Comparison of ENCODE assay signal across 11 cellular contexts in genomic region chr6:27604986-27605385, GRCh38.
DNase-seq lines count a peak whose midpoint lies in the region; ATAC-seq, FAIRE-seq and TF ChIP-seq lines count a peak whose summit lies in the region.
"Had no signal": no experiment of that assay in that cellular context is flagged by ENCODE, and none has a peak within 500 bp of the region (broad histone marks: within the 10 kb centered on the region; RNA-seq: fewer than 3 reads in every experiment).

No MANE protein-coding gene starts in this region.

- H2BK120ac ChIP-seq in H1 (replicated peaks; ENCODE audit: low read depth, low read length): no peak overlapping the region

- no peak overlapping the region for H3K14ac ChIP-seq in H1 (ENCODE audit: insufficient read length)

- no peaks in the 10 kb centered on the region for H3K27me3 ChIP-seq in H1 (replicated peaks in 1 of 4; ENCODE audit: control insufficient read depth in 3 of 4, extremely low read depth in 1 of 4, insufficient read depth in 3 of 4, low read length in 3 of 4)
- H3K27me3 ChIP-seq in gastroesophageal sphincter: peaks cover 95% of the 10 kb centered on the region

- no peak overlapping the region for H3K23ac ChIP-seq in H1 (ENCODE audit: insufficient read length)

- no peaks in the 10 kb centered on the region for H3K9me3 ChIP-seq in H1 (ENCODE audit: insufficient read depth in 2 of 2, low read depth in 1 of 2, low read length in 1 of 2)
- peaks cover 0 to 20% (median 0%) of the 10 kb centered on the region in 3 donors for H3K9me3 ChIP-seq in gastroesophageal sphincter

- no peak for TF ChIP-seq EP300 in H1 (IDR thresholded peaks at IDR 0.05; ENCODE audit: borderline replicate concordance in 1 of 2, low read depth in 2 of 2, low read length in 2 of 2)
- TF ChIP-seq EP300 in gastroesophageal sphincter (IDR thresholded peaks at IDR 0.05): no peak

- H2BK15ac ChIP-seq in H1 (ENCODE audit: low read length): no peak overlapping the region

- H2AK5ac ChIP-seq in H1 (ENCODE audit: low read depth, low read length): no peak overlapping the region

- TF ChIP-seq RAD21 in H1 (IDR thresholded peaks at IDR 0.05 in 1 of 2, conservative IDR thresholded peaks at IDR 0.05 in 1 of 2; ENCODE audit: low read depth in 2 of 2, low read length in 2 of 2): no peak

- FAIRE-seq in H1 (lab: Jason Lieb, UNC): peak; percentile 80

- no peak overlapping the region for H4K8ac ChIP-seq in H1 (ENCODE audit: extremely low read depth, insufficient read depth, low read length)

- H3K36me3 ChIP-seq in H1 (ENCODE audit: control insufficient read depth in 2 of 4, insufficient read depth in 4 of 4, low read length in 3 of 4): no peaks in the 10 kb centered on the region
- H3K36me3 ChIP-seq in gastroesophageal sphincter: no peaks in the 10 kb centered on the region

- H3K18ac ChIP-seq in H1 (ENCODE audit: extremely low read depth, low read length): no peak overlapping the region

- H4K5ac ChIP-seq in H1 (ENCODE audit: insufficient read length, low read depth, low read length): no peak overlapping the region

- peak; percentile 10 for DNase-seq in SKM-1 treated with dmso at 0.1 percent for 144 hours (lab: John Stamatoyannopoulos, UW; ENCODE audit: unreplicated experiment)
- DNase-seq in SKM-1 (lab: John Stamatoyannopoulos, UW; ENCODE audit: unreplicated experiment): no peak
- peak; percentile 57 for DNase-seq in OCI-M1 (lab: John Stamatoyannopoulos, UW)
- DNase-seq in H1 (ENCODE audit: low read depth in 1 of 2, low spot score in 2 of 2): no peak
- DNase-seq in renal cortical epithelial cell (ENCODE audit: low read depth): peak; percentile 13
- DNase-seq in activated gamma-delta T cell (lab: John Stamatoyannopoulos, UW): no peak
- DNase-seq: AML-193; left cardiac atrium; stimulated activated CD4-positive, alpha-beta T cell treated with anti-CD3 and anti-CD28 coated beads, Interleukin-4, amount 100 ng/mL, for 4 hours had no signal

- no peak overlapping the region for H2BK12ac ChIP-seq in H1 (ENCODE audit: low read depth, low read length)

- H3K56ac ChIP-seq in H1 (replicated peaks; ENCODE audit: insufficient read length, low read depth, low read length): no peak overlapping the region

- CTCF ChIA-PET in H1 (lab: Charles Lee; ENCODE audit: partially characterized antibody): interaction anchor here (0.7 to 1.0 kb wide), 3 partner anchors 10 to 266 kb away, joined by 3 read pairs; no protein-coding TSS in a partner anchor

- H3K79me1 ChIP-seq in H1 (ENCODE audit: low read depth, low read length): no peaks in the 10 kb centered on the region

- no peak overlapping the region for H4K91ac ChIP-seq in H1 (replicated peaks; ENCODE audit: insufficient read length, low read length)

- H2AFZ ChIP-seq in H1 (ENCODE audit: low read length): peak overlapping the region; percentile 94

- H2BK20ac ChIP-seq in H1 (ENCODE audit: low read length): no peak overlapping the region

- H3K9ac ChIP-seq in H1 (replicated peaks in 1 of 4; ENCODE audit: extremely low read depth in 1 of 4, low read depth in 3 of 4, low read length in 3 of 4): peak overlapping the region in 1 of 4 experiments; percentile 85; a peak in 4 of 7 replicates

- peaks cover 4% of the 10 kb centered on the region; the same call in 1 of the 2 replicates for H3K23me2 ChIP-seq in H1 (ENCODE audit: low read depth, low read length)

- H4K20me1 ChIP-seq in H1 (replicated peaks in 1 of 2; ENCODE audit: control insufficient read depth in 1 of 2, insufficient read depth in 2 of 2, low read length in 2 of 2): no peaks in the 10 kb centered on the region

- peak overlapping the region; percentile 74 to 83 for H3K4me2 ChIP-seq in H1 (ENCODE audit: insufficient read depth in 1 of 2, low read depth in 2 of 2, low read length in 2 of 2)

- no peak overlapping the region for H3K27ac ChIP-seq in H1 (ENCODE audit: low read depth, low read length)
- H3K27ac ChIP-seq in gastroesophageal sphincter: no peak overlapping the region

- WGBS in H1 (ENCODE audit: extremely low coverage in 1 of 2, insufficient coverage in 1 of 2, insufficient read length in 1 of 2, insufficient replicate concordance in 2 of 2, low coverage in 1 of 2, low lambda C conversion rate in 2 of 2, missing lambda C conversion rate in 1 of 2), 2 experiments: 2% methylated on average over 13 of the region's 13 CpGs; no CpG with 5 or more reads in 1 of the 2 experiments
- 3 to 4% methylated on average over 13 of the region's 13 CpGs for WGBS in gastroesophageal sphincter (ENCODE audit: low coverage in 1 of 2), 2 donors

- H3K4me3 ChIP-seq in H1 (ENCODE audit: extremely low read depth in 1 of 4, insufficient read depth in 2 of 4, low read depth in 3 of 4, low read length in 4 of 4): peak overlapping the region; percentile 73 to 98 (median 91)
- H3K4me3 ChIP-seq in gastroesophageal sphincter: no peak overlapping the region

- H3K4ac ChIP-seq in H1 (replicated peaks; ENCODE audit: insufficient read length, low read depth, low read length): no peak overlapping the region

- H2BK5ac ChIP-seq in H1 (ENCODE audit: low read depth, low read length): no peak overlapping the region; the same call in 1 of the 2 replicates

- no peak for TF ChIP-seq POLR2A in H1 (IDR thresholded peaks at IDR 0.05; ENCODE audit: control extremely low read depth in 1 of 2, low read depth in 2 of 2, low read length in 2 of 2)
- no peak for TF ChIP-seq POLR2A in gastroesophageal sphincter (IDR thresholded peaks at IDR 0.05)

- no peaks in the 10 kb centered on the region for H3K79me2 ChIP-seq in H1 (ENCODE audit: control insufficient read depth in 1 of 2, insufficient read depth in 2 of 2, low read length in 2 of 2)

- ATAC-seq in gastroesophageal sphincter (no peak), HG02678 (IDR thresholded peaks at IDR 0.05; ENCODE audit: unreplicated experiment) (no peak)
- ATAC-seq: left cardiac atrium had no signal

- H3K4me1 ChIP-seq in H1 (replicated peaks in 1 of 4; ENCODE audit: control insufficient read depth in 3 of 4, insufficient read depth in 4 of 4, low read length in 3 of 4): no peaks in the 10 kb centered on the region
- H3K4me1 ChIP-seq in gastroesophageal sphincter: no peaks in the 10 kb centered on the region

- POLR2A ChIA-PET in H1 (lab: Charles Lee; ENCODE audit: partially characterized antibody): interaction anchor here (1.2 to 1.5 kb wide), 2 partner anchors 26 to 205 kb away, joined by 3 read pairs; a partner anchor contains a TSS

- TF ChIP-seq CTCF in H1 (IDR thresholded peaks at IDR 0.05; ENCODE audit: control extremely low read depth in 1 of 3, insufficient read depth in 1 of 3, low read depth in 1 of 3, low read length in 3 of 3): no peak
- TF ChIP-seq CTCF in gastroesophageal sphincter (IDR thresholded peaks at IDR 0.05): no peak

TF ChIP-seq in H1, 55 proteins besides CTCF, POLR2A, EP300 and RAD21:
- TF ChIP-seq KDM4A (IDR thresholded peaks at IDR 0.05; ENCODE audit: low read depth, low read length, severe bottlenecking): peak; percentile 5
- TF ChIP-seq TBP (IDR thresholded peaks at IDR 0.05; ENCODE audit: low read depth, low read length): no peak

Comparison
In these comparisons a context has a peak if more than half of its experiments do, and no peak if none do; other contexts are left out.
1. DNase-seq: peak in SKM-1 treated with dmso at 0.1 percent for 144 hours (single experiment), OCI-M1 (single experiment) and renal cortical epithelial cell (single experiment); none in SKM-1 (single experiment), H1 (0 of 2) and activated gamma-delta T cell (single experiment).
2. H3K4me3 ChIP-seq: peak in H1 (4 of 4); none in gastroesophageal sphincter (0 of 2).